In genomic region chr7:96287168-96287567, GRCh38 we compare ENCODE assay signal across 11 cellular contexts. TPM values are rescaled to one million over a fixed set of nuclear protein-coding genes. Genes with fewer than 3 reads are reported as not detected.
A peak's percentile ranks its signal among the peaks of the same experiment; 100 is the strongest.
DNase-seq lines count a peak whose midpoint lies in the region; ATAC-seq and TF ChIP-seq lines count a peak whose summit lies in the region.
"Had no signal": no experiment of that assay in that cellular context is flagged by ENCODE, and none has a peak within 500 bp of the region (broad histone marks: within the 10 kb centered on the region; RNA-seq: fewer than 3 reads in every experiment).

No MANE protein-coding gene starts in this region.

- TF ChIP-seq CTCF in breast epithelium (IDR thresholded peaks at IDR 0.05): no peak

- H3K4me1 ChIP-seq in breast epithelium: no peaks in the 10 kb centered on the region
- H3K4me1 ChIP-seq: testis had no signal

- H3K9me3 Mint-ChIP-seq in T-helper 1 cell treated with Interleukin-12 subunit alpha and Interleukin-12 subunit beta and Interleukin-4 antibody, amounts not matched to agents 30 μg/mL and 1 μg/mL, for 36 hours: peaks cover 30% of the 10 kb centered on the region
- H3K9me3 Mint-ChIP-seq in naive thymus-derived CD8-positive, alpha-beta T cell: peaks cover 0 to 19% (median 8%) of the 10 kb centered on the region in 9 donors

- peaks cover 24% of the 10 kb centered on the region for H3K36me3 Mint-ChIP-seq in T-helper 1 cell treated with Interleukin-12 subunit alpha and Interleukin-12 subunit beta and Interleukin-4 antibody, amounts not matched to agents 30 μg/mL and 1 μg/mL, for 36 hours (ENCODE audit: low read depth)
- peaks cover 8 to 14% (median 11%) of the 10 kb centered on the region in 3 donors for H3K36me3 Mint-ChIP-seq in naive thymus-derived CD8-positive, alpha-beta T cell

- POLR2A ChIA-PET in naive thymus-derived CD8-positive, alpha-beta T cell (lab: Charles Lee): no interaction called here

- peaks cover 44% of the 10 kb centered on the region for H3K4me1 Mint-ChIP-seq in T-helper 1 cell treated with Interleukin-12 subunit alpha and Interleukin-12 subunit beta and Interleukin-4 antibody, amounts not matched to agents 30 μg/mL and 1 μg/mL, for 36 hours (ENCODE audit: low read depth)
- peaks cover 31 to 57% (median 38%) of the 10 kb centered on the region in 4 donors for H3K4me1 Mint-ChIP-seq in naive thymus-derived CD8-positive, alpha-beta T cell

- no peaks in the 10 kb centered on the region for H3K9me3 ChIP-seq in breast epithelium
- H3K9me3 ChIP-seq: testis had no signal

- H3K27ac ChIP-seq in breast epithelium: no peak overlapping the region
- H3K27ac ChIP-seq: testis had no signal

- DNase-seq in T-helper 1 cell (no peak), NOMO-1 (lab: John Stamatoyannopoulos, UW; ENCODE audit: unreplicated experiment in 2 of 2) (peak; percentile 7 to 25), breast epithelium (ENCODE audit: low spot score in 2 of 2) (no peak), NCI-H2081 (lab: John Stamatoyannopoulos, UW) (no peak)
- no peak for DNase-seq in naive thymus-derived CD8-positive, alpha-beta T cell
- DNase-seq in stimulated activated naive CD4-positive, alpha-beta T cell (lab: John Stamatoyannopoulos, UW): no peak
- DNase-seq: NCI-H187, SIG-M5, testis had no signal

- no peak for TF ChIP-seq POLR2A in breast epithelium (IDR thresholded peaks at IDR 0.05)

- peak; percentile 52 for ATAC-seq in HG02610 (IDR thresholded peaks at IDR 0.05; ENCODE audit: unreplicated experiment)
- no peak for ATAC-seq in naive thymus-derived CD8-positive, alpha-beta T cell

- H3K27ac Mint-ChIP-seq in T-helper 1 cell treated with Interleukin-12 subunit alpha and Interleukin-12 subunit beta and Interleukin-4 antibody, amounts not matched to agents 30 μg/mL and 1 μg/mL, for 36 hours: peak overlapping the region; percentile 22
- peak overlapping the region in 8 of 10 donors; percentile 5 to 98 (median 36) for H3K27ac Mint-ChIP-seq in naive thymus-derived CD8-positive, alpha-beta T cell

- no peaks in the 10 kb centered on the region for H3K27me3 Mint-ChIP-seq in T-helper 1 cell treated with Interleukin-12 subunit alpha and Interleukin-12 subunit beta and Interleukin-4 antibody, amounts not matched to agents 30 μg/mL and 1 μg/mL, for 36 hours (ENCODE audit: low read depth)
- H3K27me3 Mint-ChIP-seq in naive thymus-derived CD8-positive, alpha-beta T cell: no peaks in the 10 kb centered on the region

- H3K4me3 Mint-ChIP-seq in T-helper 1 cell treated with Interleukin-12 subunit alpha and Interleukin-12 subunit beta and Interleukin-4 antibody, amounts not matched to agents 30 μg/mL and 1 μg/mL, for 36 hours: no peak overlapping the region
- no peak overlapping the region for H3K4me3 Mint-ChIP-seq in naive thymus-derived CD8-positive, alpha-beta T cell

- intact Hi-C loops in breast epithelium (cut with DNase I; ENCODE audit: low total_unique reads): no loop called here

- no peaks in the 10 kb centered on the region for H3K27me3 ChIP-seq in breast epithelium
- H3K27me3 ChIP-seq: testis had no signal

- no peaks in the 10 kb centered on the region for H3K36me3 ChIP-seq in breast epithelium

- no peak overlapping the region for H3K4me3 ChIP-seq in breast epithelium
- H3K4me3 ChIP-seq: testis had no signal

RNA-seq across cellular contexts. Expression of gene SLC25A13, which starts 34.7 kb away (rescaled TPM):
- total RNA-seq in naive thymus-derived CD8-positive, alpha-beta T cell: 10 to 100 TPM in 1 of 2 experiments, 1 to 10 TPM in 1; 8.2 to 12.1 TPM
- 1 to 10 TPM; 3.1 to 5.8 (median 3.6) TPM for polyA plus RNA-seq in naive thymus-derived CD8-positive, alpha-beta T cell
- 10 to 100 TPM; 33.1 to 39.0 (median 33.2) TPM for total RNA-seq in breast epithelium

Comparison
In these comparisons a context has a peak if more than half of its experiments do, and no peak if none do; other contexts are left out.
1. DNase-seq: peak in NOMO-1 (2 of 2); none in T-helper 1 cell (0 of 5), naive thymus-derived CD8-positive, alpha-beta T cell (0 of 10), breast epithelium (0 of 2), stimulated activated naive CD4-positive, alpha-beta T cell (0 of 6) and NCI-H2081 (0 of 2).